8 cellular contexts compared by ENCODE assay signal in genomic region chr15:74598126-74598842, GRCh38. TPM values are rescaled to one million over a fixed set of nuclear protein-coding genes. Genes with fewer than 3 reads are reported as not detected.
A peak's percentile ranks its signal among the peaks of the same experiment; 100 is the strongest.
DNase-seq lines count a peak whose midpoint lies in the region; ATAC-seq and TF ChIP-seq lines count a peak whose summit lies in the region.

No MANE protein-coding gene starts in this region.

- no peaks in the 10 kb centered on the region for H3K9me3 Mint-ChIP-seq in activated CD4-positive, alpha-beta memory T cell treated with anti-CD3 and anti-CD28 coated beads for 36 hours

- under 1% methylated on average over 26 of the region's 26 CpGs for WGBS in liver

- POLR2A ChIA-PET in A673 (lab: Charles Lee; ENCODE audit: low non-redundant PET): no interaction called here
- POLR2A ChIA-PET in activated CD4-positive, alpha-beta memory T cell treated with anti-CD3 and anti-CD28 coated beads for 36 hours (lab: Charles Lee): interaction anchor here (0.8 to 2.8 kb wide), 5 partner anchors 15 to 137 kb away, joined by 3 to 15 read pairs (median 6); partner anchors contain the start of genes CLK3 and UBL7

- H3K9me3 ChIP-seq in A673 (ENCODE audit: low read depth, low read length, poor library complexity, severe bottlenecking) (no peaks in the 10 kb centered on the region), liver (ENCODE audit: control insufficient read depth in 4 of 4, low read length in 3 of 4) (no peaks in the 10 kb centered on the region)

- no peaks in the 10 kb centered on the region for H3K27me3 Mint-ChIP-seq in activated CD4-positive, alpha-beta memory T cell treated with anti-CD3 and anti-CD28 coated beads for 36 hours

- H3K27ac ChIP-seq in A673 (ENCODE audit: low read depth, low read length, poor library complexity, severe bottlenecking) (peak overlapping the region; percentile 62), dorsolateral prefrontal cortex (peak overlapping the region in 58 of 59 donors; percentile 20 to 97 (median 85)), liver (ENCODE audit: low read depth in 1 of 2, low read length in 2 of 2) (peak overlapping the region; percentile 69 to 77)

- H3K27ac Mint-ChIP-seq in activated CD4-positive, alpha-beta memory T cell treated with anti-CD3 and anti-CD28 coated beads for 36 hours: peak overlapping the region; percentile 94

- CTCF ChIA-PET in A673 (lab: Charles Lee): no interaction called here
- CTCF ChIA-PET in activated CD4-positive, alpha-beta memory T cell treated with anti-CD3 and anti-CD28 coated beads for 36 hours (lab: Charles Lee): interaction anchor here (1.1 to 1.6 kb wide), 4 partner anchors 16 to 52 kb away, joined by 4 to 7 read pairs (median 4); no protein-coding TSS in a partner anchor

- intact Hi-C loops in A673 (cut with micrococcal nuclease; ENCODE audit: unreplicated experiment): no loop called here
- intact Hi-C loops in activated CD4-positive, alpha-beta memory T cell treated with anti-CD3 and anti-CD28 coated beads for 36 hours (cut with micrococcal nuclease): loop anchor here (1.0 kb wide), 1 partner anchor 57 kb away; the partner anchor contains the start of gene ARID3B
- intact Hi-C loops in dorsolateral prefrontal cortex (cut with DNase I): loop anchor here in 1 of 2 donors (1.0 to 2.0 kb wide), 2 partner anchors 17 to 51 kb away; partner anchors contain the start of gene CLK3

- H3K4me3 ChIP-seq in A673 (ENCODE audit: low read depth, low read length, poor library complexity, severe bottlenecking): peak overlapping the region; percentile 47
- H3K4me3 ChIP-seq in dorsolateral prefrontal cortex: peak overlapping the region; percentile 47 to 82 (median 69)
- H3K4me3 ChIP-seq in liver (ENCODE audit: low read depth in 1 of 3, low read length in 3 of 3): peak overlapping the region; percentile 50 to 65 (median 54)

- TF ChIP-seq RAD21 in liver (IDR thresholded peaks at IDR 0.05): peak in 1 of 2 donors; percentile 38

- no peaks in the 10 kb centered on the region for H3K36me3 ChIP-seq in A673 (ENCODE audit: insufficient read depth, low read length, poor library complexity, severe bottlenecking)
- peaks cover 0 to 4% (median 4%) of the 10 kb centered on the region in 4 donors for H3K36me3 ChIP-seq in liver (ENCODE audit: control insufficient read depth in 4 of 4, insufficient read depth in 3 of 4, low read depth in 1 of 4, low read length in 3 of 4)

- H3K4me1 Mint-ChIP-seq in activated CD4-positive, alpha-beta memory T cell treated with anti-CD3 and anti-CD28 coated beads for 36 hours (ENCODE audit: low read depth): peaks cover 20% of the 10 kb centered on the region

- peak; percentile 45 for TF ChIP-seq POLR2A in GM18526 (IDR thresholded peaks at IDR 0.05; ENCODE audit: extremely low read depth, insufficient read length)

- H3K4me1 ChIP-seq in A673 (ENCODE audit: insufficient read depth, low read length, poor library complexity, severe bottlenecking) (peaks cover 4% of the 10 kb centered on the region), liver (ENCODE audit: control insufficient read depth in 4 of 4, insufficient read depth in 4 of 4, low read length in 3 of 4) (peaks cover 0 to 20% (median 11%) of the 10 kb centered on the region in 4 donors)

- TF ChIP-seq CTCF in A673 (conservative IDR thresholded peaks at IDR 0.05; ENCODE audit: low read depth, low read length): no peak
- TF ChIP-seq CTCF in dorsolateral prefrontal cortex (IDR thresholded peaks at IDR 0.05 in 54 of 56, conservative IDR thresholded peaks at IDR 0.05 in 2 of 56; ENCODE audit: low read depth in 1 of 56, partially characterized antibody in 56 of 56): peak in 8 of 56 donors; percentile 9 to 36 (median 14)
- no peak for TF ChIP-seq CTCF in liver (IDR thresholded peaks at IDR 0.05; ENCODE audit: low read depth, low read length, missing input control)

- H3K9ac ChIP-seq in liver (ENCODE audit: low read depth in 1 of 2, low read length in 2 of 2): peak overlapping the region; percentile 16 to 74

- H3K27me3 ChIP-seq in A673 (replicated peaks; ENCODE audit: insufficient read depth, low read depth, low read length, poor library complexity): no peaks in the 10 kb centered on the region
- H3K27me3 ChIP-seq in dorsolateral prefrontal cortex: no peaks in the 10 kb centered on the region
- H3K27me3 ChIP-seq in liver (ENCODE audit: control insufficient read depth in 4 of 4, insufficient read depth in 4 of 4, low read length in 3 of 4): no peaks in the 10 kb centered on the region

- peaks cover 9% of the 10 kb centered on the region for H3K36me3 Mint-ChIP-seq in activated CD4-positive, alpha-beta memory T cell treated with anti-CD3 and anti-CD28 coated beads for 36 hours

- peak; percentile 94 for ATAC-seq in HG03066 (IDR thresholded peaks at IDR 0.05; ENCODE audit: low read depth, unreplicated experiment)

- DNase-seq in A673 (ENCODE audit: low spot score) (peak; percentile 74), NCI-H510A (lab: John Stamatoyannopoulos, UW) (peak; percentile 64), dorsolateral prefrontal cortex (peak; percentile 90 to 97 (median 94))
- DNase-seq in activated CD4-positive, alpha-beta memory T cell treated with anti-CD3 and anti-CD28 coated beads for 36 hours: peak; percentile 95
- DNase-seq in stimulated activated CD4-positive, alpha-beta T cell treated with anti-CD3 and anti-CD28 coated beads, Interleukin-4, amount 100 ng/mL, for 4 hours: peak; percentile 79 to 81

- peak overlapping the region; percentile 96 for H3K4me3 Mint-ChIP-seq in activated CD4-positive, alpha-beta memory T cell treated with anti-CD3 and anti-CD28 coated beads for 36 hours

- BruUV-seq in A673 (replicated peaks; lab: Mats Ljungman, UMichigan): no TSS peak

TF ChIP-seq in liver, 16 proteins besides CTCF, POLR2A, EP300 and RAD21 (continues in another document):
- TF ChIP-seq HNF4G (IDR thresholded peaks at IDR 0.05): no peak
- TF ChIP-seq HNF4A (conservative IDR thresholded peaks at IDR 0.05): no peak
- peak; percentile 92 for TF ChIP-seq REST (IDR thresholded peaks at IDR 0.05)
- no peak for TF ChIP-seq FOXA2 (IDR thresholded peaks at IDR 0.05)
- TF ChIP-seq GABPA (IDR thresholded peaks at IDR 0.05 in 1 of 2, conservative IDR thresholded peaks at IDR 0.05 in 1 of 2): peak in 1 of 2 donors; percentile 46
- TF ChIP-seq ATF3 (IDR thresholded peaks at IDR 0.05): no peak
- TF ChIP-seq YY1 (IDR thresholded peaks at IDR 0.05): peak; percentile 69
- TF ChIP-seq RXRA (IDR thresholded peaks at IDR 0.05): peak; percentile 93 to 94
- no peak for TF ChIP-seq JUND (IDR thresholded peaks at IDR 0.05)
- TF ChIP-seq FOXA1 (IDR thresholded peaks at IDR 0.05): no peak
- TF ChIP-seq EGR1 (IDR thresholded peaks at IDR 0.05; ENCODE audit: low read depth in 2 of 2): no peak
- TF ChIP-seq MAX (IDR thresholded peaks at IDR 0.05): no peak
- peak; percentile 90 for TF ChIP-seq SP1 (IDR thresholded peaks at IDR 0.05)
- no peak for TF ChIP-seq TAF1 (conservative IDR thresholded peaks at IDR 0.05)

RNA-seq across cellular contexts. Expression of gene CLK3, which starts 17.4 kb away (rescaled TPM):
- total RNA-seq in A673 (2021) (66.8 and 75.5 TPM in 2 replicates), dorsolateral prefrontal cortex (10 to 100 TPM; 41.9 to 96.5 (median 63.3) TPM), liver (10 to 100 TPM; 35.1 to 66.8 TPM)
- total RNA-seq in activated CD4-positive, alpha-beta memory T cell treated with anti-CD3 and anti-CD28 coated beads for 36 hours: 100 to 1,000 TPM; 118 to 124 TPM
- polyA plus RNA-seq in liver: 10 to 100 TPM; 20.1 to 21.8 TPM

RNA-seq across cellular contexts. Expression of gene ARID3B, which starts 57.3 kb away (rescaled TPM):
- 17.3 and 18.3 TPM in 2 replicates for total RNA-seq in A673 (2021)
- total RNA-seq in activated CD4-positive, alpha-beta memory T cell treated with anti-CD3 and anti-CD28 coated beads for 36 hours: 10 to 100 TPM; 27.3 to 28.6 TPM
- total RNA-seq in dorsolateral prefrontal cortex: 1 to 10 TPM; 2.4 to 9.2 (median 5.6) TPM
- 1 to 10 TPM; 3.6 to 6.6 TPM for total RNA-seq in liver
- polyA plus RNA-seq in liver: 1 to 10 TPM; 1.4 to 1.8 TPM

Comparison
In these comparisons a context has a peak if more than half of its experiments do, and no peak if none do; other contexts are left out.
1. Peak in every context shown above with its lines: DNase-seq, ATAC-seq, H3K4me3 ChIP-seq and H3K27ac ChIP-seq.